In genomic region chr13:37646531-37646930, GRCh38 we compare ENCODE assay signal across 18 cellular contexts. TPM values are rescaled to one million over a fixed set of nuclear protein-coding genes. Genes with fewer than 3 reads are reported as not detected.
"Had no signal": no experiment of that assay in that cellular context is flagged by ENCODE, and none has a peak within 500 bp of the region (broad histone marks: within the 10 kb centered on the region; RNA-seq: fewer than 3 reads in every experiment).

No MANE protein-coding gene starts in this region.

- H3K4me3 ChIP-seq: gastroesophageal sphincter, heart left ventricle, left lung, mucosa of descending colon, thyroid gland had no signal

- H3K4me3 Mint-ChIP-seq: activated naive CD4-positive, alpha-beta T cell treated with anti-CD3 and anti-CD28 coated beads, Interleukin-2, amount 50 U/mL, for 24 hours; activated T-cell treated with anti-CD3 and anti-CD28 coated beads, Interleukin-2, amount 50 U/mL, for 72 hours; dendritic cell treated with granulocyte-macrophage colony-stimulating factor and Interleukin-4, amounts not matched to agents 40 ng/mL and 50 ng/mL, for 4 days; naive B cell; T-cell had no signal

- H3K27ac Mint-ChIP-seq: activated naive CD4-positive, alpha-beta T cell treated with anti-CD3 and anti-CD28 coated beads, Interleukin-2, amount 50 U/mL, for 24 hours; activated T-cell treated with anti-CD3 and anti-CD28 coated beads, Interleukin-2, amount 50 U/mL, for 72 hours; dendritic cell treated with granulocyte-macrophage colony-stimulating factor and Interleukin-4, amounts not matched to agents 40 ng/mL and 50 ng/mL, for 4 days; T-cell had no signal

- H3K9me3 ChIP-seq: gastroesophageal sphincter, heart left ventricle, left lung, mucosa of descending colon, thyroid gland had no signal

- H3K27ac ChIP-seq: gastroesophageal sphincter, heart left ventricle, left lung, thyroid gland had no signal

- H3K4me1 ChIP-seq: gastroesophageal sphincter, heart left ventricle, left lung, thyroid gland had no signal

- H3K27me3 ChIP-seq: gastroesophageal sphincter, left lung had no signal

- H3K9me3 Mint-ChIP-seq: dendritic cell treated with granulocyte-macrophage colony-stimulating factor and Interleukin-4, amounts not matched to agents 40 ng/mL and 50 ng/mL, for 4 days had no signal

- H3K36me3 Mint-ChIP-seq: activated naive CD4-positive, alpha-beta T cell treated with anti-CD3 and anti-CD28 coated beads, Interleukin-2, amount 50 U/mL, for 24 hours; naive B cell; T-cell had no signal

- DNase-seq: activated CD4-positive, alpha-beta T cell treated with anti-CD3 and anti-CD28 coated beads, Interleukin-2, amount 50 U/mL, for 1 hour; activated CD4-positive, CD25-positive, alpha-beta regulatory T cell treated with anti-CD3 and anti-CD28 coated beads, Interleukin-2, amount 50 U/mL, for 72 hours; activated gamma-delta T cell; activated T-cell treated with anti-CD3 and anti-CD28 coated beads, Interleukin-2, amount 50 U/mL, for 72 hours; heart left ventricle; left lung; mammary epithelial cell; mucosa of descending colon; naive B cell; nucleus accumbens; stimulated activated CD4-positive, alpha-beta T cell treated with anti-CD3 and anti-CD28 coated beads, Interleukin-2, amount 100 ng/mL, for 24 hours; stimulated activated naive CD4-positive, alpha-beta T cell treated with Interleukin-2 at 50 U/mL for 16 hours; T-cell; T-helper 9 cell; thyroid gland had no signal

- H3K36me3 ChIP-seq: gastroesophageal sphincter, heart left ventricle, left lung, thyroid gland had no signal

- H3K27me3 Mint-ChIP-seq: activated naive CD4-positive, alpha-beta T cell treated with anti-CD3 and anti-CD28 coated beads, Interleukin-2, amount 50 U/mL, for 24 hours; dendritic cell treated with granulocyte-macrophage colony-stimulating factor and Interleukin-4, amounts not matched to agents 40 ng/mL and 50 ng/mL, for 4 days; naive B cell; T-cell had no signal

- H3K4me1 Mint-ChIP-seq: activated naive CD4-positive, alpha-beta T cell treated with anti-CD3 and anti-CD28 coated beads, Interleukin-2, amount 50 U/mL, for 24 hours; naive B cell; T-cell had no signal

RNA-seq across cellular contexts. Expression of gene POSTN, which starts 48.0 kb away (rescaled TPM):
- total RNA-seq: activated T-cell treated with anti-CD3 and anti-CD28 coated beads, Interleukin-2, amount 50 U/mL, for 72 hours had no signal
